8 cellular contexts compared by ENCODE assay signal in genomic region chr12:108495054-108495453, GRCh38. TPM values are rescaled to one million over a fixed set of nuclear protein-coding genes. Genes with fewer than 3 reads are reported as not detected.
A peak's percentile ranks its signal among the peaks of the same experiment; 100 is the strongest.
DNase-seq lines count a peak whose midpoint lies in the region; ATAC-seq and TF ChIP-seq lines count a peak whose summit lies in the region.
"Had no signal": no experiment of that assay in that cellular context is flagged by ENCODE, and none has a peak within 500 bp of the region (broad histone marks: within the 10 kb centered on the region; RNA-seq: fewer than 3 reads in every experiment).

No MANE protein-coding gene starts in this region.

- H3K27me3 ChIP-seq in HCT116 (ENCODE audit: insufficient read depth, low read length): peaks cover 54% of the 10 kb centered on the region

- no peaks in the 10 kb centered on the region for H3K36me3 ChIP-seq in HCT116 (ENCODE audit: control insufficient read depth in 1 of 2, insufficient read depth in 2 of 2, low read length in 2 of 2)

- H3K27ac ChIP-seq in HCT116 (ENCODE audit: low read depth, low read length): no peak overlapping the region

- H2AFZ ChIP-seq in HCT116 (ENCODE audit: low read depth, low read length, poor library complexity, severe bottlenecking): no peak overlapping the region

- DNase-seq in Daoy (ENCODE audit: low read depth): peak; percentile 66
- peak; percentile 51 for DNase-seq in HCT116 (ENCODE audit: low read depth, low spot score)
- peak; percentile 39 for DNase-seq in kidney tubule cell (ENCODE audit: low spot score)
- no peak for DNase-seq in C1 segment of cervical spinal cord (lab: John Stamatoyannopoulos, UW)
- DNase-seq in T-helper 1 cell: no peak
- DNase-seq: naive B cell had no signal

- H3K4me3 ChIP-seq in HCT116 (replicated peaks in 1 of 2; ENCODE audit: low read depth in 1 of 2, low read length in 2 of 2) (no peak overlapping the region), WI38 (ENCODE audit: low read depth, low read length) (no peak overlapping the region)

- no peak for TF ChIP-seq POLR2A in HCT116 (IDR thresholded peaks at IDR 0.05; ENCODE audit: borderline replicate concordance, extremely low read depth, insufficient read depth, insufficient read length)

- POLR2A ChIA-PET in HCT116 (lab: Charles Lee): no interaction called here

- H3K4me1 ChIP-seq in HCT116 (ENCODE audit: control insufficient read depth in 1 of 2, insufficient read depth in 2 of 2, low read length in 2 of 2): no peaks in the 10 kb centered on the region

- ATAC-seq in HCT116: peak; percentile 91
- no peak for ATAC-seq in HG02588 (IDR thresholded peaks at IDR 0.05; ENCODE audit: unreplicated experiment)

- no peaks in the 10 kb centered on the region for H3K9me3 ChIP-seq in HCT116 (ENCODE audit: control insufficient read depth in 1 of 2, insufficient read depth in 1 of 2, low read depth in 1 of 2, low read length in 2 of 2)

- TF ChIP-seq RAD21 in HCT116 (IDR thresholded peaks at IDR 0.05; ENCODE audit: low read depth): peak; percentile 69

- H4K20me1 ChIP-seq in HCT116 (ENCODE audit: insufficient read depth): no peaks in the 10 kb centered on the region

- H3K9me2 ChIP-seq in HCT116 (ENCODE audit: insufficient read depth): no peaks in the 10 kb centered on the region

- H3K79me2 ChIP-seq in HCT116 (ENCODE audit: insufficient read depth, low read length): no peaks in the 10 kb centered on the region

- BruUV-seq in HCT116 (replicated peaks; lab: Mats Ljungman, UMichigan): no TSS peak

- H3K9ac ChIP-seq in HCT116 (ENCODE audit: low read length): no peak overlapping the region

- RAD21 ChIA-PET in HCT116 (lab: Charles Lee; ENCODE audit: low non-redundant PET in 1 of 2, low total read pairs in 2 of 2, uncharacterized antibody in 2 of 2, unreplicated experiment in 2 of 2): no interaction called here

- no peak overlapping the region for H3K4me2 ChIP-seq in HCT116 (ENCODE audit: low read length)

- intact Hi-C loops in HCT116 (cut with micrococcal nuclease): loop anchor here (5.0 to 10.0 kb wide), 3 partner anchors 430 to 578 kb away; no protein-coding TSS in a partner anchor

- CTCF ChIA-PET in HCT116 (lab: Charles Lee): interaction anchor here (0.5 to 1.5 kb wide), 6 partner anchors 17 to 578 kb away, joined by 3 read pairs; no protein-coding TSS in a partner anchor

- TF ChIP-seq CTCF in HCT116 (IDR thresholded peaks at IDR 0.05 in 2 of 3, conservative IDR thresholded peaks at IDR 0.05 in 1 of 3; ENCODE audit: borderline replicate concordance in 1 of 3, insufficient read depth in 1 of 3, low read depth in 2 of 3, low read length in 2 of 3) (peak; percentile 67 to 95 (median 91); a peak in 5 of 6 replicates), WI38 (IDR thresholded peaks at IDR 0.05; ENCODE audit: low read depth, low read length) (peak; percentile 44)

TF ChIP-seq in HCT116, 20 proteins besides CTCF, POLR2A, EP300 and RAD21:
- TF ChIP-seq JUND (IDR thresholded peaks at IDR 0.05): no peak
- no peak for TF ChIP-seq SP1 (IDR thresholded peaks at IDR 0.05; ENCODE audit: low read depth)
- no peak for TF ChIP-seq ZNF274 (IDR thresholded peaks at IDR 0.05; ENCODE audit: low read depth, low read length)
- no peak for TF ChIP-seq SRF (IDR thresholded peaks at IDR 0.05; ENCODE audit: low read depth)
- no peak for TF ChIP-seq ATF3 (IDR thresholded peaks at IDR 0.05)
- TF ChIP-seq YY1 (IDR thresholded peaks at IDR 0.05; ENCODE audit: extremely low read depth, insufficient replicate concordance, low read depth, low read length): no peak
- no peak for TF ChIP-seq SIN3A (IDR thresholded peaks at IDR 0.05; ENCODE audit: low read depth)
- TF ChIP-seq ELF1 (IDR thresholded peaks at IDR 0.05; ENCODE audit: borderline replicate concordance, low read depth): no peak
- TF ChIP-seq, protein P1, sequence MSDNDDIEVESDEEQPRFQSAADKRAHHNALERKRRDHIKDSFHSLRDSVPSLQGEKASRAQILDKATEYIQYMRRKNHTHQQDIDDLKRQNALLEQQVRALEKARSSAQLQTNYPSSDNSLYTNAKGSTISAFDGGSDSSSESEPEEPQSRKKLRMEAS (IDR thresholded peaks at IDR 0.05): no peak
- TF ChIP-seq, protein P2, sequence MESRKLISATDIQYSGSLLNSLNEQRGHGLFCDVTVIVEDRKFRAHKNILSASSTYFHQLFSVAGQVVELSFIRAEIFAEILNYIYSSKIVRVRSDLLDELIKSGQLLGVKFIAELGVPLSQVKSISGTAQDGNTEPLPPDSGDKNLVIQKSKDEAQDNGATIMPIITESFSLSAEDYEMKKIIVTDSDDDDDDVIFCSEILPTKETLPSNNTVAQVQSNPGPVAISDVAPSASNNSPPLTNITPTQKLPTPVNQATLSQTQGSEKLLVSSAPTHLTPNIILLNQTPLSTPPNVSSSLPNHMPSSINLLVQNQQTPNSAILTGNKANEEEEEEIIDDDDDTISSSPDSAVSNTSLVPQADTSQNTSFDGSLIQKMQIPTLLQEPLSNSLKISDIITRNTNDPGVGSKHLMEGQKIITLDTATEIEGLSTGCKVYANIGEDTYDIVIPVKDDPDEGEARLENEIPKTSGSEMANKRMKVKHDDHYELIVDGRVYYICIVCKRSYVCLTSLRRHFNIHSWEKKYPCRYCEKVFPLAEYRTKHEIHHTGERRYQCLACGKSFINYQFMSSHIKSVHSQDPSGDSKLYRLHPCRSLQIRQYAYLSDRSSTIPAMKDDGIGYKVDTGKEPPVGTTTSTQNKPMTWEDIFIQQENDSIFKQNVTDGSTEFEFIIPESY (IDR thresholded peaks at IDR 0.05; ENCODE audit: extremely low read depth, insufficient replicate concordance, low read length): no peak

RNA-seq across cellular contexts. Expression of gene FICD, which starts 20.0 kb away (rescaled TPM):
- 4.2 and 5.1 TPM in 2 replicates for total RNA-seq in Daoy (2014; rRNA removed; shearing (Covaris generic))
- total RNA-seq in HCT116 (2021; ENCODE audit: unreplicated experiment): 5.1 TPM
- 3.5 and 6.4 TPM in 2 replicates for polyA plus RNA-seq in HCT116 (2012)

Comparison
In these comparisons a context has a peak if more than half of its experiments do, and no peak if none do; other contexts are left out.
1. DNase-seq: peak in Daoy (single experiment), HCT116 (single experiment) and kidney tubule cell (single experiment); none in C1 segment of cervical spinal cord (0 of 14) and T-helper 1 cell (0 of 5).